12 cellular contexts compared by ENCODE assay signal in genomic region chr1:211371406-211372105, GRCh38. TPM values are rescaled to one million over a fixed set of nuclear protein-coding genes. Genes with fewer than 3 reads are reported as not detected.
DNase-seq lines count a peak whose midpoint lies in the region; ATAC-seq, FAIRE-seq and TF ChIP-seq lines count a peak whose summit lies in the region.
"Had no signal": no experiment of that assay in that cellular context is flagged by ENCODE, and none has a peak within 500 bp of the region (broad histone marks: within the 10 kb centered on the region; RNA-seq: fewer than 3 reads in every experiment).

No MANE protein-coding gene starts in this region.

- H3K4me1 ChIP-seq in tibial artery, result no peaks in the 10 kb centered on the region
- H3K4me1 ChIP-seq: spleen, vagina had no signal

- H3K4me3 ChIP-seq in fibroblast of mammary gland (ENCODE audit: control insufficient read depth, low read depth, low read length) (no peak overlapping the region), tibial artery (no peak overlapping the region)
- H3K4me3 ChIP-seq: spleen, vagina had no signal

- peaks cover 2 to 5% of the 10 kb centered on the region in 2 donors for H3K36me3 Mint-ChIP-seq in activated T-cell treated with anti-CD3 and anti-CD28 coated beads, Interleukin-2, amount 50 U/mL, for 72 hours (ENCODE audit: insufficient read depth in 2 of 2)
- peaks cover 79% of the 10 kb centered on the region for H3K36me3 Mint-ChIP-seq in stimulated activated effector memory CD8-positive, alpha-beta T cell treated with anti-CD3 and anti-CD28 coated beads, Interleukin-12 subunit alpha, Interleukin-12 subunit beta, amount 100 ng/mL, for 72 hours

- no peaks in the 10 kb centered on the region for H3K27me3 ChIP-seq in tibial artery
- H3K27me3 ChIP-seq: spleen, vagina had no signal

- H3K36me3 ChIP-seq in tibial artery, result peaks cover 32 to 73% (median 43%) of the 10 kb centered on the region in 3 donors

- FAIRE-seq in RCC 7860 (lab: Jason Lieb, UNC), result peak; percentile 94

- H3K27ac Mint-ChIP-seq in activated T-cell treated with anti-CD3 and anti-CD28 coated beads, Interleukin-2, amount 50 U/mL, for 72 hours, result peak overlapping the region; percentile 61
- peak overlapping the region; percentile 33 for H3K27ac Mint-ChIP-seq in stimulated activated effector memory CD8-positive, alpha-beta T cell treated with anti-CD3 and anti-CD28 coated beads, Interleukin-12 subunit alpha, Interleukin-12 subunit beta, amount 100 ng/mL, for 72 hours

- no peaks in the 10 kb centered on the region for H3K9me3 ChIP-seq in tibial artery
- H3K9me3 ChIP-seq: spleen, vagina had no signal

- peaks cover 5% of the 10 kb centered on the region for H3K4me1 Mint-ChIP-seq in activated T-cell treated with anti-CD3 and anti-CD28 coated beads, Interleukin-2, amount 50 U/mL, for 72 hours (ENCODE audit: low read depth)
- H3K4me1 Mint-ChIP-seq in stimulated activated effector memory CD8-positive, alpha-beta T cell treated with anti-CD3 and anti-CD28 coated beads, Interleukin-12 subunit alpha, Interleukin-12 subunit beta, amount 100 ng/mL, for 72 hours, result peaks cover 22% of the 10 kb centered on the region

- H3K4me3 Mint-ChIP-seq in activated T-cell treated with anti-CD3 and anti-CD28 coated beads, Interleukin-2, amount 50 U/mL, for 72 hours, result no peak overlapping the region
- no peak overlapping the region for H3K4me3 Mint-ChIP-seq in stimulated activated effector memory CD8-positive, alpha-beta T cell treated with anti-CD3 and anti-CD28 coated beads, Interleukin-12 subunit alpha, Interleukin-12 subunit beta, amount 100 ng/mL, for 72 hours
- H3K4me3 Mint-ChIP-seq: activated T-cell treated with anti-CD3 and anti-CD28 coated beads, Interleukin-2, amount 50 U/mL, for 4 hours had no signal

- no peak for ATAC-seq in activated T-cell treated with anti-CD3 and anti-CD28 coated beads, Interleukin-2, amount 50 U/mL, for 72 hours (replicated peaks in 1 of 2)
- no peak for ATAC-seq in stimulated activated effector memory CD8-positive, alpha-beta T cell treated with anti-CD3 and anti-CD28 coated beads, Interleukin-12 subunit alpha, Interleukin-12 subunit beta, amount 100 ng/mL, for 72 hours
- ATAC-seq in GM18502 (IDR thresholded peaks at IDR 0.05; ENCODE audit: poor library complexity, unreplicated experiment), result no peak
- ATAC-seq: activated T-cell treated with anti-CD3 and anti-CD28 coated beads, Interleukin-2, amount 50 U/mL, for 4 hours had no signal

- no peaks in the 10 kb centered on the region for H3K9me3 Mint-ChIP-seq in activated T-cell treated with anti-CD3 and anti-CD28 coated beads, Interleukin-2, amount 50 U/mL, for 72 hours
- no peaks in the 10 kb centered on the region for H3K9me3 Mint-ChIP-seq in stimulated activated effector memory CD8-positive, alpha-beta T cell treated with anti-CD3 and anti-CD28 coated beads, Interleukin-12 subunit alpha, Interleukin-12 subunit beta, amount 100 ng/mL, for 72 hours
- H3K9me3 Mint-ChIP-seq: activated T-cell treated with anti-CD3 and anti-CD28 coated beads, Interleukin-2, amount 50 U/mL, for 4 hours had no signal

- DNase-seq in activated T-cell treated with anti-CD3 and anti-CD28 coated beads, Interleukin-2, amount 50 U/mL, for 72 hours, result no peak
- DNase-seq in activated T-cell treated with anti-CD3 and anti-CD28 coated beads for 4 hours (no peak), RCC 7860 (ENCODE audit: low spot score) (peak; percentile 67), fibroblast of mammary gland (ENCODE audit: low read depth) (peak; percentile 27), tibial artery (no peak), DMS 273 treated with DMSO at 0.1 percent for 48 hours (lab: John Stamatoyannopoulos, UW) (no peak)
- no peak for DNase-seq in stimulated activated effector memory CD8-positive, alpha-beta T cell treated with anti-CD3 and anti-CD28 coated beads, Interleukin-12 subunit alpha, Interleukin-12 subunit beta, amount 100 ng/mL, for 72 hours (ENCODE audit: low spot score in 2 of 2)
- DNase-seq: activated T-cell treated with anti-CD3 and anti-CD28 coated beads, Interleukin-2, amount 50 U/mL, for 4 hours; KG1; spleen had no signal

- H3K27ac ChIP-seq in tibial artery, result no peak overlapping the region
- H3K27ac ChIP-seq: spleen, vagina had no signal

- intact Hi-C loops in tibial artery (cut with DNase I; ENCODE audit: low total_unique reads), result no loop called here

- no peaks in the 10 kb centered on the region for H3K27me3 Mint-ChIP-seq in activated T-cell treated with anti-CD3 and anti-CD28 coated beads, Interleukin-2, amount 50 U/mL, for 72 hours (ENCODE audit: low read depth)

- TF ChIP-seq CTCF in fibroblast of mammary gland (conservative IDR thresholded peaks at IDR 0.05; ENCODE audit: control insufficient read depth, insufficient read depth, low read depth, low read length) (no peak), tibial artery (IDR thresholded peaks at IDR 0.05) (no peak)

RNA-seq across cellular contexts. Expression of gene TRAF5, which starts 44.9 kb away (rescaled TPM):
- total RNA-seq in activated T-cell treated with anti-CD3 and anti-CD28 coated beads, Interleukin-2, amount 50 U/mL, for 72 hours, result 10 to 100 TPM; 28.8 to 38.6 TPM

Comparison
In these comparisons a context has a peak if more than half of its experiments do, and no peak if none do; other contexts are left out.
1. DNase-seq: peak in RCC 7860 (single experiment) and fibroblast of mammary gland (single experiment); none in activated T-cell treated with anti-CD3 and anti-CD28 coated beads, Interleukin-2, amount 50 U/mL, for 72 hours (0 of 2), activated T-cell treated with anti-CD3 and anti-CD28 coated beads for 4 hours (single experiment), stimulated activated effector memory CD8-positive, alpha-beta T cell treated with anti-CD3 and anti-CD28 coated beads, Interleukin-12 subunit alpha, Interleukin-12 subunit beta, amount 100 ng/mL, for 72 hours (0 of 2), tibial artery (0 of 2) and DMS 273 treated with DMSO at 0.1 percent for 48 hours (single experiment).